In the genomic region with DNA sequence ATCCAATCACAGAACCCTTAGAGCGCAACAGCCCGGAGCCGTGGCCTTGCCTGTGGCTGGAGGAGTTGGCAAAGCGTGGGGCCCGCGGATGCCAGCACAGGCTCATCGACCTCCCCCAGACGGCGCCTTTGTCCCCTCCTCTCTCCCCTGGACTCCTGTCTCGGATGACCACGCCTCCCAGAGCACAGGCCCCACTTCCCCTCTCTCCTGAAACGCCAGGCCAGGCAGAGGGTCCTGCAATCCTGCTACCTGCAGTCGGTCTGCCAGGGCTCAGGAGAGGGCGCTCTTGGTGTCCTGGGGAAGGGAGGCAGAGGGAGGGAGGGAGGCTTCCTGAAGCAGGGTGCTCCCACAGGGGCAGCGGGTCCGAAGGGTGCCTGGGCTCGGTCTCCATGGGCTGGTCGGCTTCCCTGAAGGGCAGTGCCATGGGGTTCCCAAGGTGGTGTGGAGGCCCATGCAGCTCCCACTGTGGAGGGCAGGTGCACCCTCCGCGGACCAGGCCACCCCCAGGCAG, we compare ENCODE assay signal across 26 cellular contexts. TPM values are rescaled to one million over a fixed set of nuclear protein-coding genes. Genes with fewer than 3 reads are reported as not detected.
A peak's percentile ranks its signal among the peaks of the same experiment; 100 is the strongest.
DNase-seq lines count a peak whose midpoint lies in the region; ATAC-seq and TF ChIP-seq lines count a peak whose summit lies in the region.
"Had no signal": no experiment of that assay in that cellular context is flagged by ENCODE, and none has a peak within 500 bp of the region (broad histone marks: within the 10 kb centered on the region; RNA-seq: fewer than 3 reads in every experiment).

No MANE protein-coding gene starts in this region.

- ATAC-seq in heart right ventricle (no peak), HG02798 (IDR thresholded peaks at IDR 0.05; ENCODE audit: poor library complexity, unreplicated experiment) (no peak), GM18498 (IDR thresholded peaks at IDR 0.05; ENCODE audit: unreplicated experiment) (no peak), PC-3 (no peak)
- ATAC-seq: natural killer cell, pancreas had no signal

- H4K20me1 ChIP-seq in PC-3 (ENCODE audit: low read length), result no peaks in the 10 kb centered on the region

- CTCF ChIA-PET in PC-3 (lab: Charles Lee), result no interaction called here

- no peak overlapping the region for H2AFZ ChIP-seq in PC-3 (ENCODE audit: low read length)
- H2AFZ ChIP-seq: GM23248 had no signal

- H3K36me3 Mint-ChIP-seq in endodermal cell (ENCODE audit: low read depth) (no peaks in the 10 kb centered on the region), nephron (ENCODE audit: low read depth) (peaks cover 5% of the 10 kb centered on the region)
- H3K36me3 Mint-ChIP-seq: CD8-positive, alpha-beta memory T cell; natural killer cell had no signal

- H3K27ac Mint-ChIP-seq in endodermal cell (peak overlapping the region; percentile 66), nephron (peak overlapping the region; percentile 20 to 93 (median 31))
- H3K27ac Mint-ChIP-seq: activated T-helper 1 cell treated with anti-CD3 and anti-CD28 coated beads, Interleukin-12 subunit alpha, Interleukin-12 subunit beta, Interleukin-2, Interleukin-4 antibody, amounts not matched to agents 30 ng/mL and 10 ng/mL and 1 ng/mL, durations not matched to agents 14 hours and 24 hours and 36 hours; T-helper 2 cell treated with Interferon-gamma antibody and Interleukin-4, amounts not matched to agents 5 μg/mL and 100 μg/mL, for 36 hours had no signal

- peak; percentile 46 to 62 for DNase-seq in cardiac muscle cell (ENCODE audit: low read depth in 1 of 2, low spot score in 1 of 2)
- no peak for DNase-seq in heart right ventricle
- DNase-seq in endodermal cell, result peak; percentile 93
- DNase-seq in PC-3, result no peak
- DNase-seq in stimulated activated naive CD4-positive, alpha-beta T cell (lab: John Stamatoyannopoulos, UW), result no peak
- DNase-seq: activated CD4-positive, alpha-beta T cell treated with anti-CD3 and anti-CD28 coated beads, Interleukin-2, amount 50 U/mL, for 1 hour; activated naive CD4-positive, alpha-beta T cell treated with anti-CD3 and anti-CD28 coated beads, Interleukin-2, amount 50 U/mL, for 16 hours; CD8-positive, alpha-beta memory T cell; central memory CD4-positive, alpha-beta T cell; dermis blood vessel endothelial cell; GM23248; left ventricle myocardium inferior; natural killer cell; NCI-H1092 treated with DMSO at 0.1 percent for 48 hours; NCI-H1930; NCI-H774; OCI-M1; trophoblast cell had no signal

- H3K4me1 ChIP-seq in cardiac muscle cell (ENCODE audit: low read depth) (peaks cover 6% of the 10 kb centered on the region), heart right ventricle (peaks cover 0 to 7% (median 3%) of the 10 kb centered on the region in 9 donors), endodermal cell (ENCODE audit: control insufficient read depth, insufficient read depth, low read length) (no peaks in the 10 kb centered on the region), PC-3 (ENCODE audit: insufficient read depth, low read length) (peaks cover 11% of the 10 kb centered on the region)
- H3K4me1 ChIP-seq: pancreas had no signal

- no peaks in the 10 kb centered on the region for H3K27me3 Mint-ChIP-seq in endodermal cell (ENCODE audit: insufficient read depth)
- H3K27me3 Mint-ChIP-seq in nephron (ENCODE audit: low read depth), result no peaks in the 10 kb centered on the region

- no TSS peak for BruUV-seq in PC-3 (replicated peaks; lab: Mats Ljungman, UMichigan)

- H3K4me3 Mint-ChIP-seq in endodermal cell, result no peak overlapping the region
- no peak overlapping the region for H3K4me3 Mint-ChIP-seq in nephron
- H3K4me3 Mint-ChIP-seq: activated T-helper 1 cell treated with anti-CD3 and anti-CD28 coated beads, Interleukin-12 subunit alpha, Interleukin-12 subunit beta, Interleukin-2, Interleukin-4 antibody, amounts not matched to agents 30 ng/mL and 10 ng/mL and 1 ng/mL, durations not matched to agents 14 hours and 24 hours and 36 hours; CD8-positive, alpha-beta memory T cell; natural killer cell; T-helper 2 cell treated with Interferon-gamma antibody and Interleukin-4, amounts not matched to agents 5 μg/mL and 100 μg/mL, for 36 hours had no signal

- H3K9me3 ChIP-seq in cardiac muscle cell (ENCODE audit: low read depth), result no peaks in the 10 kb centered on the region
- no peaks in the 10 kb centered on the region for H3K9me3 ChIP-seq in heart right ventricle
- H3K9me3 ChIP-seq in endodermal cell (ENCODE audit: control insufficient read depth, low read length), result no peaks in the 10 kb centered on the region
- no peaks in the 10 kb centered on the region for H3K9me3 ChIP-seq in PC-3 (ENCODE audit: low read length)
- H3K9me3 ChIP-seq: left ventricle myocardium inferior, pancreas had no signal

- H3K79me2 ChIP-seq in PC-3 (ENCODE audit: low read length), result no peaks in the 10 kb centered on the region

- 66 to 69% methylated on average over 18 to 20 of the region's 20 CpGs for WGBS in heart right ventricle, 2 donors
- WGBS in endodermal cell (ENCODE audit: insufficient coverage in 1 of 2, insufficient read length in 1 of 2), 2 experiments, result 68 to 96% methylated on average over 4 to 19 of the region's 20 CpGs

- intact Hi-C loops in heart right ventricle (cut with DNase I), result no loop called here
- intact Hi-C loops in PC-3 (cut with micrococcal nuclease), result no loop called here

- H3K4me2 ChIP-seq in PC-3 (ENCODE audit: low read length), result no peak overlapping the region

- TF ChIP-seq CTCF in cardiac muscle cell (IDR thresholded peaks at IDR 0.05; ENCODE audit: low read depth, low read length), result peak; percentile 12
- no peak for TF ChIP-seq CTCF in heart right ventricle (IDR thresholded peaks at IDR 0.05)
- TF ChIP-seq CTCF in endodermal cell (conservative IDR thresholded peaks at IDR 0.05), result peak; percentile 67
- no peak for TF ChIP-seq CTCF in nephron (IDR thresholded peaks at IDR 0.05; ENCODE audit: unreplicated experiment in 3 of 3)
- TF ChIP-seq CTCF in PC-3 (conservative IDR thresholded peaks at IDR 0.05; ENCODE audit: low read depth, low read length), result no peak

- H3K9ac ChIP-seq in endodermal cell (ENCODE audit: extremely low read depth, low read length, poor library complexity, severe bottlenecking), result no peak overlapping the region
- H3K9ac ChIP-seq in PC-3 (ENCODE audit: low read length), result no peak overlapping the region
- H3K9ac ChIP-seq: GM23248 had no signal

- no peaks in the 10 kb centered on the region for H3F3A ChIP-seq in PC-3 (ENCODE audit: low read length, unreplicated experiment)

- H3K4me3 ChIP-seq in cardiac muscle cell (no peak overlapping the region), heart right ventricle (no peak overlapping the region), endodermal cell (ENCODE audit: low read length) (no peak overlapping the region), PC-3 (ENCODE audit: low read length) (no peak overlapping the region)
- H3K4me3 ChIP-seq: GM23248, left ventricle myocardium inferior, pancreas had no signal

- H3K9me3 Mint-ChIP-seq in endodermal cell (no peaks in the 10 kb centered on the region), nephron (no peaks in the 10 kb centered on the region)
- H3K9me3 Mint-ChIP-seq: activated T-helper 1 cell treated with anti-CD3 and anti-CD28 coated beads, Interleukin-12 subunit alpha, Interleukin-12 subunit beta, Interleukin-2, Interleukin-4 antibody, amounts not matched to agents 30 ng/mL and 10 ng/mL and 1 ng/mL, durations not matched to agents 14 hours and 24 hours and 36 hours; natural killer cell; T-helper 2 cell treated with Interferon-gamma antibody and Interleukin-4, amounts not matched to agents 5 μg/mL and 100 μg/mL, for 36 hours had no signal

- no peaks in the 10 kb centered on the region for H3K9me2 ChIP-seq in PC-3 (replicated peaks; ENCODE audit: low read length)

- H3K27ac ChIP-seq in cardiac muscle cell, result no peak overlapping the region
- no peak overlapping the region for H3K27ac ChIP-seq in heart right ventricle
- no peak overlapping the region for H3K27ac ChIP-seq in endodermal cell (ENCODE audit: low read depth, low read length)
- H3K27ac ChIP-seq in PC-3 (ENCODE audit: low read length), result no peak overlapping the region
- H3K27ac ChIP-seq: GM23248, HL-60, left ventricle myocardium inferior, pancreas, VCaP had no signal

- POLR2A ChIA-PET in PC-3 (lab: Charles Lee; ENCODE audit: unreplicated experiment), result no interaction called here

- H3K4me1 Mint-ChIP-seq in endodermal cell (peaks cover 2% of the 10 kb centered on the region), nephron (no peaks in the 10 kb centered on the region)

- H3K36me3 ChIP-seq in cardiac muscle cell (no peaks in the 10 kb centered on the region), heart right ventricle (no peaks in the 10 kb centered on the region), endodermal cell (ENCODE audit: control insufficient read depth, insufficient read depth, low read length) (no peaks in the 10 kb centered on the region), PC-3 (ENCODE audit: low read depth, low read length) (no peaks in the 10 kb centered on the region)
- H3K36me3 ChIP-seq: left ventricle myocardium inferior, pancreas had no signal

- H3K27me3 ChIP-seq in cardiac muscle cell (no peaks in the 10 kb centered on the region), heart right ventricle (peaks cover 0 to 7% (median 0%) of the 10 kb centered on the region in 7 donors), endodermal cell (ENCODE audit: control insufficient read depth, insufficient read depth, low read length, poor library complexity, severe bottlenecking) (no peaks in the 10 kb centered on the region), PC-3 (ENCODE audit: low read length) (no peaks in the 10 kb centered on the region)
- H3K27me3 ChIP-seq: pancreas had no signal

RNA-seq across cellular contexts. Expression of gene TTLL12, which starts 16.6 kb away (rescaled TPM):
- total RNA-seq in cardiac muscle cell (52.9 and 62.7 TPM in 2 replicates), heart right ventricle (10 to 100 TPM in 4 of 10 donors, 1 to 10 TPM in 6; 8.0 to 18.9 (median 9.6) TPM), endodermal cell (10 to 100 TPM; 49.8 to 71.0 TPM), PC-3 (2014; rRNA removed) (48.9 and 54.3 TPM in 2 replicates)
- polyA plus RNA-seq in cardiac muscle cell (45.9 and 58.6 TPM in 2 replicates), heart right ventricle (10 to 100 TPM in 1 of 2 donors, 1 to 10 TPM in 1; 8.1 to 16.7 TPM)
- 39.6 TPM for polyA plus RNA-seq in endodermal cell (2013, experiment 1 of 2)
- polyA plus RNA-seq in endodermal cell (2013, experiment 2 of 2), result 33.2 TPM

RNA-seq across cellular contexts. Expression of gene TSPO, which starts 52.2 kb away (rescaled TPM):
- total RNA-seq in cardiac muscle cell (28.9 and 59.0 TPM in 2 replicates), heart right ventricle (100 to 1,000 TPM in 4 of 10 donors, 10 to 100 TPM in 6; 84.7 to 173 (median 99.0) TPM), endodermal cell (10 to 100 TPM in 1 of 2 donors, 1 to 10 TPM in 1; 9.6 to 12.3 TPM), PC-3 (2014; rRNA removed) (283 and 349 TPM in 2 replicates)
- polyA plus RNA-seq in cardiac muscle cell (20.3 and 52.2 TPM in 2 replicates), heart right ventricle (100 to 1,000 TPM; 231 to 258 TPM)
- 25.2 TPM for polyA plus RNA-seq in endodermal cell (2013, experiment 1 of 2)
- polyA plus RNA-seq in endodermal cell (2013, experiment 2 of 2), result 20.9 TPM

Comparison
In these comparisons a context has a peak if more than half of its experiments do, and no peak if none do; other contexts are left out.
1. DNase-seq: peak in cardiac muscle cell (2 of 2) and endodermal cell (single experiment); none in heart right ventricle (0 of 2), PC-3 (single experiment) and stimulated activated naive CD4-positive, alpha-beta T cell (0 of 6).
2. CTCF ChIP-seq: peak in cardiac muscle cell (single experiment) and endodermal cell (single experiment); none in heart right ventricle (0 of 9), nephron (0 of 3) and PC-3 (single experiment).